In the genomic region with DNA sequence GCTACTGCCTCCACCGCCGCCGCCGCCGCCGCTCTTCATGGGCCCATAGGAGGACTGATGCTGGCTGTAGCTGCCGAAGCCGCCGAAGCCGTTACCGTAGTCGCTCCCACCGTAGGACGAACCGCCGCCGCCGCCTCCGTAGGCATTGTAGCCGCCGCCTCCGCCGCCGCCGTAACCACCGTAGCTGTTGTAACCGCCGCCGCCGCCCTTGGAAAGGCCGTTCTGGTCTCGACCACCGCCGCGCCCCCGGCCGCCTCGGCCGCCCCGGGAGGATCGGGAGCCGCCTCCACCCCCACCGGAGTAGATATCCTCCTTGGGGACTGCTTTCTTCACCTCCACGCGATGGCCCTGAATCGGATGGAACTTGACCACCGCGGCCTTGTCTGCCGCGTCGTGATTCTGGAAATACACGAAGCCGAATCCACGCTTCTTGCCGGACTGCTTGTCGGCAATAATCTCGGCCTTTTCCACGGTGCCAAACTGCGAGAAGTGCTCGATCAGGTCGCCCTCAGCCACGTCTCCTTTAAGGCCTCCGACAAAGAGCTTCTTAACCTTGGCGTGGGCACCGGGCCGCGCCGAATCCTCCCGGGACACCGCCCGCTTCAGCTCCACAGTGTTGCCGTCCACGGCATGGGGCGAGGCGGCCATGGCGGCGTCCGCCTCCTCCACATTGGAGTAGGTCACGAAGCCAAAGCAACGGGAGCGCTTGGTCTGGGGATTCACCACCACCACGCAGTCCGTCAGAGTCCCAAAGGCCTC, we compare ENCODE assay signal across 8 cellular contexts. TPM values are rescaled to one million over a fixed set of nuclear protein-coding genes. Genes with fewer than 3 reads are reported as not detected.
DNase-seq lines count a peak whose midpoint lies in the region; ATAC-seq and TF ChIP-seq lines count a peak whose summit lies in the region.

No MANE protein-coding gene starts in this region.

- no peaks in the 10 kb centered on the region for H3K27me3 ChIP-seq in dorsolateral prefrontal cortex
- H3K27me3 ChIP-seq in lung (ENCODE audit: control insufficient read depth, insufficient read depth), result no peaks in the 10 kb centered on the region

- peak; percentile 1 for ATAC-seq in GM19035 (IDR thresholded peaks at IDR 0.05; ENCODE audit: unreplicated experiment)
- ATAC-seq in HG03342 (IDR thresholded peaks at IDR 0.05; ENCODE audit: unreplicated experiment), result peak; percentile 1
- ATAC-seq in lung (ENCODE audit: insufficient read depth, low FRiP score), result peak; percentile 6

- H3K36me3 Mint-ChIP-seq in activated CD4-positive, alpha-beta T cell treated with anti-CD3 and anti-CD28 coated beads, Interleukin-2, amount 10 ng/mL, durations not matched to agents 7 days and 5 days (ENCODE audit: low read depth), result peaks cover 43% of the 10 kb centered on the region
- H3K36me3 Mint-ChIP-seq in stimulated activated naive CD8-positive, alpha-beta T cell treated with anti-CD3 and anti-CD28 coated beads, Interleukin-15, Interleukin-2, amounts not matched to agents 100 ng/mL and 50 ng/mL, for 24 hours (ENCODE audit: low read depth), result peaks cover 40% of the 10 kb centered on the region

- H3K27ac Mint-ChIP-seq in activated CD4-positive, alpha-beta T cell treated with anti-CD3 and anti-CD28 coated beads, Interleukin-2, amount 10 ng/mL, durations not matched to agents 7 days and 5 days, result peak overlapping the region; percentile 100
- peak overlapping the region; percentile 100 for H3K27ac Mint-ChIP-seq in stimulated activated naive CD8-positive, alpha-beta T cell treated with anti-CD3 and anti-CD28 coated beads, Interleukin-15, Interleukin-2, amounts not matched to agents 100 ng/mL and 50 ng/mL, for 24 hours

- DNase-seq in activated CD4-positive, alpha-beta T cell treated with anti-CD3 and anti-CD28 coated beads, Interleukin-2, amount 10 ng/mL, durations not matched to agents 7 days and 5 days, result peak; percentile 47
- DNase-seq in dorsolateral prefrontal cortex, result peak in 8 of 10 donors; percentile 29 to 67 (median 46)
- DNase-seq in lung (ENCODE audit: low spot score), result peak; percentile 39
- no peak for DNase-seq in DMS114 treated with DMSO at 0.1 percent for 48 hours (lab: John Stamatoyannopoulos, UW; ENCODE audit: unreplicated experiment)
- no peak for DNase-seq in NCI-H1436 treated with DMSO at 0.1 percent for 48 hours (lab: John Stamatoyannopoulos, UW)

- H3K4me3 ChIP-seq in dorsolateral prefrontal cortex (peak overlapping the region; percentile 67 to 96 (median 89)), lung (peak overlapping the region; percentile 91)

- no peaks in the 10 kb centered on the region for H3K27me3 Mint-ChIP-seq in activated CD4-positive, alpha-beta T cell treated with anti-CD3 and anti-CD28 coated beads, Interleukin-2, amount 10 ng/mL, durations not matched to agents 7 days and 5 days
- H3K27me3 Mint-ChIP-seq in stimulated activated naive CD8-positive, alpha-beta T cell treated with anti-CD3 and anti-CD28 coated beads, Interleukin-15, Interleukin-2, amounts not matched to agents 100 ng/mL and 50 ng/mL, for 24 hours, result no peaks in the 10 kb centered on the region

- POLR2A ChIA-PET in activated CD4-positive, alpha-beta T cell treated with anti-CD3 and anti-CD28 coated beads, Interleukin-2, amount 10 ng/mL, durations not matched to agents 7 days and 5 days (lab: Charles Lee), result interaction anchor here (0.6 to 0.7 kb wide), 3 partner anchors 13 to 285 kb away, joined by 3 to 4 read pairs (median 4); a partner anchor contains a TSS

- H3K27ac ChIP-seq in dorsolateral prefrontal cortex, result peak overlapping the region; percentile 84 to 100 (median 99)
- peak overlapping the region; percentile 96 to 99 for H3K27ac ChIP-seq in lung (ENCODE audit: low read depth in 1 of 2, low read length in 1 of 2)

- H3K4me3 Mint-ChIP-seq in activated CD4-positive, alpha-beta T cell treated with anti-CD3 and anti-CD28 coated beads, Interleukin-2, amount 10 ng/mL, durations not matched to agents 7 days and 5 days, result peak overlapping the region; percentile 95
- H3K4me3 Mint-ChIP-seq in stimulated activated naive CD8-positive, alpha-beta T cell treated with anti-CD3 and anti-CD28 coated beads, Interleukin-15, Interleukin-2, amounts not matched to agents 100 ng/mL and 50 ng/mL, for 24 hours, result peak overlapping the region; percentile 98

- CTCF ChIA-PET in activated CD4-positive, alpha-beta T cell treated with anti-CD3 and anti-CD28 coated beads, Interleukin-2, amount 10 ng/mL, durations not matched to agents 7 days and 5 days (lab: Charles Lee), result interaction anchor here (0.5 to 3.6 kb wide), 12 partner anchors 12 to 503 kb away, joined by 3 to 21 read pairs (median 4); a partner anchor contains a TSS

- H3K9me3 ChIP-seq in lung (ENCODE audit: control insufficient read depth in 2 of 2, insufficient read depth in 1 of 2, low read length in 1 of 2), result no peaks in the 10 kb centered on the region

- intact Hi-C loops in dorsolateral prefrontal cortex (cut with DNase I), result loop anchor here (5.0 to 10.0 kb wide), 2 partner anchors 379 to 581 kb away; a partner anchor contains a TSS

- H3K4me1 Mint-ChIP-seq in activated CD4-positive, alpha-beta T cell treated with anti-CD3 and anti-CD28 coated beads, Interleukin-2, amount 10 ng/mL, durations not matched to agents 7 days and 5 days, result peaks cover 27% of the 10 kb centered on the region
- H3K4me1 Mint-ChIP-seq in stimulated activated naive CD8-positive, alpha-beta T cell treated with anti-CD3 and anti-CD28 coated beads, Interleukin-15, Interleukin-2, amounts not matched to agents 100 ng/mL and 50 ng/mL, for 24 hours (ENCODE audit: low read depth), result peaks cover 39% of the 10 kb centered on the region

- no peaks in the 10 kb centered on the region for H3K36me3 ChIP-seq in lung (ENCODE audit: control insufficient read depth in 2 of 2, insufficient read depth in 2 of 2, low read length in 2 of 2)

- WGBS in lung, 2 donors, result 0 to 1% methylated on average over 70 to 83 of the region's 83 CpGs

- peak in 1 of 56 donors; percentile 10 for TF ChIP-seq CTCF in dorsolateral prefrontal cortex (IDR thresholded peaks at IDR 0.05 in 54 of 56, conservative IDR thresholded peaks at IDR 0.05 in 2 of 56; ENCODE audit: low read depth in 1 of 56, partially characterized antibody in 56 of 56)
- TF ChIP-seq CTCF in lung (IDR thresholded peaks at IDR 0.05; ENCODE audit: control extremely low read depth, extremely low read depth), result no peak

- no peaks in the 10 kb centered on the region for H3K9me3 Mint-ChIP-seq in activated CD4-positive, alpha-beta T cell treated with anti-CD3 and anti-CD28 coated beads, Interleukin-2, amount 10 ng/mL, durations not matched to agents 7 days and 5 days
- H3K9me3 Mint-ChIP-seq in stimulated activated naive CD8-positive, alpha-beta T cell treated with anti-CD3 and anti-CD28 coated beads, Interleukin-15, Interleukin-2, amounts not matched to agents 100 ng/mL and 50 ng/mL, for 24 hours, result no peaks in the 10 kb centered on the region

- H3K4me1 ChIP-seq in lung (ENCODE audit: control insufficient read depth in 2 of 2, insufficient read depth in 2 of 2, low read length in 2 of 2), result peaks cover 0 to 6% of the 10 kb centered on the region in 2 donors

RNA-seq across cellular contexts. Expression of a gene that starts 0.8 kb away (rescaled TPM):
- total RNA-seq in activated CD4-positive, alpha-beta T cell treated with anti-CD3 and anti-CD28 coated beads, Interleukin-2, amount 10 ng/mL, durations not matched to agents 7 days and 5 days, result 10 to 100 TPM; 26.0 to 31.8 TPM
- total RNA-seq in dorsolateral prefrontal cortex (10 to 100 TPM; 18.9 to 34.2 (median 26.7) TPM), lung (10 to 100 TPM; 21.5 to 29.0 TPM)
- 10 to 100 TPM; 22.0 to 28.2 TPM for polyA plus RNA-seq in lung

RNA-seq across cellular contexts. Expression of a gene that starts 17.5 kb away (rescaled TPM):
- total RNA-seq in activated CD4-positive, alpha-beta T cell treated with anti-CD3 and anti-CD28 coated beads, Interleukin-2, amount 10 ng/mL, durations not matched to agents 7 days and 5 days, result 10 to 100 TPM; 24.1 to 27.1 TPM
- total RNA-seq in dorsolateral prefrontal cortex (10 to 100 TPM; 31.4 to 71.8 (median 48.9) TPM), lung (10 to 100 TPM in 1 of 2 donors, 1 to 10 TPM in 1; 6.8 to 14.2 TPM)
- polyA plus RNA-seq in lung, result 1 to 10 TPM; 1.0 to 2.0 TPM

Comparison
In these comparisons a context has a peak if more than half of its experiments do, and no peak if none do; other contexts are left out.
1. DNase-seq: peak in activated CD4-positive, alpha-beta T cell treated with anti-CD3 and anti-CD28 coated beads, Interleukin-2, amount 10 ng/mL, durations not matched to agents 7 days and 5 days (single experiment), dorsolateral prefrontal cortex (8 of 10) and lung (single experiment); none in DMS114 treated with DMSO at 0.1 percent for 48 hours (single experiment) and NCI-H1436 treated with DMSO at 0.1 percent for 48 hours (single experiment).
2. Peak in every context shown above with its lines, with median percentiles within 50 percentile points of each other: ATAC-seq.